Comparison of ENCODE assay signal across 8 cellular contexts in the genomic region with DNA sequence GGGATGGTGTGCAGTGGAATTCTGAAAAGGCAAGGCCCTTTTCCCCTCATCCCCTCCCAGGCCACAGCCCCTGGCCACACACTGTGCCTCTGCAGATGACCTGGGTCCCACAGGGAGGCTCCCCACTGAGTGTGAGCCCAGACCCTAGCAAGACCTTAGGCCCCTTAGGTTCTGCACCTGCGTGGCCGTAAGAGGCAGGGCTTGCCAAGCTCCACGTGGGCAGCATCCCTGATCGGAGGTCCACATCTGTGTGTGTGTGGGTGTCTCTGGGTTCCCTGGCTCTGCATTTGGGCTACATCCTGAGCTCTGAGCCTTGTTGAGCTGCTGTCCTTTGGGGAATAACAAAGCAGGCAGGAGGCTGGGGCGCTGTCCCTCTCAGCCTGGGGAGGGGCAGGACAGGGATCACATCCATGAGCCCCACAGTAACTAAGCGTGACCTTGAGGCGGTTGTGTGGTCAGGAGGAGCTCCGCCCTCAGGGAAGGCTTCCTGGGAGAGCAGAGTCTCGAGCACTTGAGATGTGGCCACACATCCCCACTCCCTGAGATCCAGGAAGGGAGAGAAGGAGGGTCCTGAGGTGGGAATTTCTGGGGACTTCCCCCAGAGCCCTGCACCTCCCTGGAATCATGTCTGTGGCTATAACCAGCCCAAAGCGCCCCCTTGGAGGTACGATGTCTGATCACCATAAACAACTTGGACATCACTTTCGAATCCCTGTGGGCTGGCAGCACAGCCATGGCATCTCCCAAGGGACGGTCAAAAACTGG.
A peak's percentile ranks its signal among the peaks of the same experiment; 100 is the strongest.
DNase-seq lines count a peak whose midpoint lies in the region; ATAC-seq, FAIRE-seq and TF ChIP-seq lines count a peak whose summit lies in the region.

No MANE protein-coding gene starts in this region.

- 0 out of 2 replicates have a peak, but pooled peaks have one; percentile 1 for TF ChIP-seq POLR2A in H54 (IDR thresholded peaks at IDR 0.05; ENCODE audit: low read depth, low read length)

- DNase-seq in H54 (ENCODE audit: insufficient read length, low spot score) (no peak), hepatic stellate cell (ENCODE audit: low spot score) (peak; percentile 74), NOMO-1 treated with dmso at 0.1 percent for 144 hours (lab: John Stamatoyannopoulos, UW; ENCODE audit: unreplicated experiment) (no peak), SHP77 treated with DMSO at 0.1 percent for 48 hours (lab: John Stamatoyannopoulos, UW) (no peak), NCI-H524 (lab: John Stamatoyannopoulos, UW) (no peak)
- DNase-seq in stimulated activated effector memory CD8-positive, alpha-beta T cell treated with anti-CD3 and anti-CD28 coated beads, Interleukin-12 subunit alpha, Interleukin-12 subunit beta, amount 100 ng/mL, for 72 hours (ENCODE audit: low spot score in 2 of 2), result no peak
- DNase-seq in effector CD4-positive, alpha-beta T cell, result no peak

- FAIRE-seq in H54 (lab: Jason Lieb, UNC), result no peak

- H3K9me3 Mint-ChIP-seq in stimulated activated effector memory CD8-positive, alpha-beta T cell treated with anti-CD3 and anti-CD28 coated beads, Interleukin-12 subunit alpha, Interleukin-12 subunit beta, amount 100 ng/mL, for 72 hours, result no peaks in the 10 kb centered on the region

- peak overlapping the region; percentile 48 for H3K4me3 Mint-ChIP-seq in stimulated activated effector memory CD8-positive, alpha-beta T cell treated with anti-CD3 and anti-CD28 coated beads, Interleukin-12 subunit alpha, Interleukin-12 subunit beta, amount 100 ng/mL, for 72 hours

- H3K27ac Mint-ChIP-seq in stimulated activated effector memory CD8-positive, alpha-beta T cell treated with anti-CD3 and anti-CD28 coated beads, Interleukin-12 subunit alpha, Interleukin-12 subunit beta, amount 100 ng/mL, for 72 hours, result peak overlapping the region; percentile 85

- no peak for TF ChIP-seq CTCF in VCaP (conservative IDR thresholded peaks at IDR 0.05)

- ATAC-seq in stimulated activated effector memory CD8-positive, alpha-beta T cell treated with anti-CD3 and anti-CD28 coated beads, Interleukin-12 subunit alpha, Interleukin-12 subunit beta, amount 100 ng/mL, for 72 hours, result no peak

- H3K4me1 Mint-ChIP-seq in stimulated activated effector memory CD8-positive, alpha-beta T cell treated with anti-CD3 and anti-CD28 coated beads, Interleukin-12 subunit alpha, Interleukin-12 subunit beta, amount 100 ng/mL, for 72 hours, result peaks cover 62% of the 10 kb centered on the region

- peaks cover 44% of the 10 kb centered on the region for H3K36me3 Mint-ChIP-seq in stimulated activated effector memory CD8-positive, alpha-beta T cell treated with anti-CD3 and anti-CD28 coated beads, Interleukin-12 subunit alpha, Interleukin-12 subunit beta, amount 100 ng/mL, for 72 hours

- H3K27ac ChIP-seq in VCaP, result peak overlapping the region; percentile 72
